Comparison of ENCODE assay signal across 8 cellular contexts in the genomic region with DNA sequence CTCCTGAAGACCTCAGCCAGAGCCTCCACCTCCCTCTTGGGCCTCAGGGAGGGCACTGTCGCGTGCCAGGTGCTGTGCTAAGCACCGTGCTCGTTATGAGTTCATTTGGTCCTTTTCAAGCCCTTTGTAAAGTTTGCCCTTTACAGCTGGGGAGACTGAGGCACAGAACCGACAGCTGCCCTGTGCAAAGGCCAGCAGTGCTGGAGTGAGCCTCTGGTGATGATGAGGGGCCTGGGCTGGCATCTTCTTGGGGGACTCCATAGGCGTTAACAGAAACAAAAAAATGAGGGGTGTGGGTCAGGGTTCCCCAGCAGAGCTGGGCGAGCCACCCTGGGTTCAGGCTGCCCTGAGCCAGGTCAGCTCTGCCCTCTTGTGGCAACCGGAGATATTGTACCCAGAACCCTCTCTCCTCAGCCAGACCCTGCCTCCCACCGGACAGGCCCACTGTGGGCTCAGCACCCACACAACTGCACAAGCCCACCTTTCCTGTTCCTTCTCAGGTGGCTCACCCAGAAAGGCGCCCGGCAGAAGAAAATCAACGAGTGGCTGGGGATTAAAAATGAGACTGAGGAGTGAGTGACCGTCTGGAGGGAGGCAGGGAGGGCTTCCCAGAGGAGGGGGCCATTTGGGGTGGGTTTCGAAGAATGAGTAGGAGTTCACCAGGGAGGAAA. TPM values are rescaled to one million over a fixed set of nuclear protein-coding genes. Genes with fewer than 3 reads are reported as not detected.
DNase-seq lines count a peak whose midpoint lies in the region; TF ChIP-seq lines count a peak whose summit lies in the region.

No MANE protein-coding gene starts in this region.

- in situ Hi-C loops in GM13976 (cut with MboI; ENCODE audit: low sequenced_read_pairs, unreplicated experiment), result no loop called here

- no peak overlapping the region for H3K4me3 Mint-ChIP-seq in glutamatergic neuron (ENCODE audit: unreplicated experiment)

- H3K4me1 Mint-ChIP-seq in glutamatergic neuron (ENCODE audit: low read depth, unreplicated experiment), result no peaks in the 10 kb centered on the region

- BruUV-seq in OCI-LY7 (replicated peaks; lab: Mats Ljungman, UMichigan), result no TSS peak

- H3K9me2 ChIP-seq in OCI-LY7 (ENCODE audit: insufficient read depth, low read length), result no peaks in the 10 kb centered on the region

- H4K20me1 ChIP-seq in OCI-LY7 (ENCODE audit: insufficient read depth, low read length), result no peaks in the 10 kb centered on the region

- H3K36me3 ChIP-seq in OCI-LY7 (ENCODE audit: insufficient read depth, low read length), result peaks cover 21% of the 10 kb centered on the region

- no peaks in the 10 kb centered on the region for H3K9me3 Mint-ChIP-seq in glutamatergic neuron (ENCODE audit: unreplicated experiment)

- H3K79me2 ChIP-seq in OCI-LY7 (ENCODE audit: insufficient read depth, low read depth, low read length), result no peaks in the 10 kb centered on the region

- H3K4me1 ChIP-seq in OCI-LY7 (ENCODE audit: insufficient read depth, low read length, poor library complexity, severe bottlenecking), result peaks cover 54% of the 10 kb centered on the region

- H3K27ac ChIP-seq in AG04450 (ENCODE audit: low read depth, low read length) (no peak overlapping the region), OCI-LY7 (ENCODE audit: low read depth, low read length, poor library complexity, severe bottlenecking) (peak overlapping the region; percentile 93)

- CTCF ChIA-PET in AG04450 (lab: Charles Lee) (interaction anchor here (0.5 to 1.7 kb wide), 6 partner anchors 24 to 95 kb away, joined by 3 to 7 read pairs (median 4); no protein-coding TSS in a partner anchor), OCI-LY7 (lab: Charles Lee; ENCODE audit: unreplicated experiment) (interaction anchor here (0.5 kb wide), 1 partner anchor 14 kb away, joined by 3 read pairs; no protein-coding TSS in a partner anchor)

- H2AFZ ChIP-seq in OCI-LY7 (ENCODE audit: low read length), result no peak overlapping the region

- no peaks in the 10 kb centered on the region for H3K27me3 ChIP-seq in AG04450 (ENCODE audit: control insufficient read depth, insufficient read depth, low read length)

- no peak overlapping the region for H3K4me2 ChIP-seq in OCI-LY7 (ENCODE audit: low read length)

- DNase-seq in AG04450 (ENCODE audit: low read depth, low spot score) (no peak), GM13976 (ENCODE audit: low spot score) (peak; percentile 92), OCI-LY7 (ENCODE audit: low spot score) (peak; percentile 78), glutamatergic neuron (peak; percentile 73), NCI-H526 treated with DMSO at 0.1 percent for 48 hours (lab: John Stamatoyannopoulos, UW) (no peak), occipital lobe (lab: John Stamatoyannopoulos, UW) (no peak)
- DNase-seq in activated T-helper 9 cell treated with anti-CD3 and anti-CD28 coated beads, Interleukin-2, amount 50 U/mL, for 16 hours (ENCODE audit: low read depth), result peak; percentile 24
- DNase-seq in stimulated activated CD4-positive, alpha-beta T cell treated with anti-CD3 and anti-CD28 coated beads, Interleukin-12 subunit alpha, Interleukin-12 subunit beta, amount 100 ng/mL, for 4 hours, result peak; percentile 55

- H3K27me3 Mint-ChIP-seq in glutamatergic neuron (ENCODE audit: unreplicated experiment), result peaks cover 3% of the 10 kb centered on the region

- H3K4me3 ChIP-seq in AG04450 (ENCODE audit: low read depth, low read length) (no peak overlapping the region), OCI-LY7 (ENCODE audit: low read depth, low read length, poor library complexity, severe bottlenecking) (no peak overlapping the region)

- intact Hi-C loops in OCI-LY7 (cut with micrococcal nuclease; ENCODE audit: unreplicated experiment), result loop anchor here (2.0 to 5.0 kb wide), 3 partner anchors 25 to 161 kb away; partner anchors contain the start of genes ARRDC2 and MPV17L2

- no peaks in the 10 kb centered on the region; the same call in 1 of the 2 replicates for H3K9me3 ChIP-seq in AG04450 (ENCODE audit: control insufficient read depth, insufficient read depth, low read length)
- H3K9me3 ChIP-seq in OCI-LY7 (ENCODE audit: low read length), result no peaks in the 10 kb centered on the region

- TF ChIP-seq CTCF in AG04450 (IDR thresholded peaks at IDR 0.05; ENCODE audit: low read depth, low read length) (peak; percentile 69), GM13976 (IDR thresholded peaks at IDR 0.05; ENCODE audit: borderline replicate concordance, control extremely low read depth, extremely low read depth, insufficient read depth, missing control alignments) (peak; percentile 76), OCI-LY7 (conservative IDR thresholded peaks at IDR 0.05; ENCODE audit: low read length) (peak; percentile 90), glutamatergic neuron (IDR thresholded peaks at IDR 0.05; ENCODE audit: partially characterized antibody, unreplicated experiment) (peak; percentile 79)

- no peaks in the 10 kb centered on the region for H3K36me3 Mint-ChIP-seq in glutamatergic neuron (ENCODE audit: unreplicated experiment)

- POLR2A ChIA-PET in AG04450 (lab: Yijun Ruan, JAX), result interaction anchor here (0.9 kb wide), 1 partner anchor 114 kb away, joined by 3 read pairs; no protein-coding TSS in a partner anchor
- POLR2A ChIA-PET in OCI-LY7 (lab: Charles Lee), result interaction anchor here (0.9 kb wide), 1 partner anchor 48 kb away, joined by 7 read pairs; no protein-coding TSS in a partner anchor

- H3K27ac Mint-ChIP-seq in glutamatergic neuron (ENCODE audit: unreplicated experiment), result no peak overlapping the region

RNA-seq across cellular contexts. Expression of gene IFI30, which starts 5.5 kb away (rescaled TPM):
- 6.9 and 8.1 TPM in 2 replicates for polyA plus RNA-seq in AG04450 (2011; rRNA removed)
- 1.3 and 1.6 TPM in 2 replicates for polyA minus RNA-seq in AG04450 (2011; rRNA and poly(A)+ RNA removed)
- total RNA-seq in OCI-LY7 (2014; rRNA removed; shearing (Covaris generic)), result 141 and 195 TPM in 2 replicates
- total RNA-seq in OCI-LY7 (2022), result 117 and 170 TPM in 2 replicates
- 0.76 TPM for total RNA-seq in glutamatergic neuron (ENCODE audit: unreplicated experiment)
- 0.62 TPM for total RNA-seq in occipital lobe

RNA-seq across cellular contexts. Expression of gene PIK3R2, which starts 15.1 kb away (rescaled TPM):
- polyA plus RNA-seq in AG04450 (2011; rRNA removed), result 19.7 and 23.3 TPM in 2 replicates
- 11.5 and 12.1 TPM in 2 replicates for polyA minus RNA-seq in AG04450 (2011; rRNA and poly(A)+ RNA removed)
- 1.6 and 3.2 TPM in 2 replicates for total RNA-seq in OCI-LY7 (2014; rRNA removed; shearing (Covaris generic))
- 20.5 and 30.0 TPM in 2 replicates for total RNA-seq in OCI-LY7 (2022)
- 36.4 TPM for total RNA-seq in glutamatergic neuron (ENCODE audit: unreplicated experiment)
- total RNA-seq in occipital lobe, result 43.5 TPM

RNA-seq across cellular contexts. Expression of gene MPV17L2, which starts 24.9 kb away (rescaled TPM):
- polyA plus RNA-seq in AG04450 (2011; rRNA removed), result 8.2 and 13.4 TPM in 2 replicates
- 7.7 and 12.0 TPM in 2 replicates for polyA minus RNA-seq in AG04450 (2011; rRNA and poly(A)+ RNA removed)
- total RNA-seq in OCI-LY7 (2014; rRNA removed; shearing (Covaris generic)), result 21.9 and 23.7 TPM in 2 replicates
- total RNA-seq in OCI-LY7 (2022), result 18.1 and 22.6 TPM in 2 replicates
- 17.9 TPM for total RNA-seq in glutamatergic neuron (ENCODE audit: unreplicated experiment)
- total RNA-seq in occipital lobe, result 7.8 TPM

RNA-seq across cellular contexts. Expression of gene RAB3A, which starts 35.7 kb away (rescaled TPM):
- 2.8 and 6.1 TPM in 2 replicates for polyA plus RNA-seq in AG04450 (2011; rRNA removed)
- polyA minus RNA-seq in AG04450 (2011; rRNA and poly(A)+ RNA removed), result 14.0 and 25.7 TPM in 2 replicates
- 2.9 and 4.9 TPM in 2 replicates for total RNA-seq in OCI-LY7 (2014; rRNA removed; shearing (Covaris generic))
- total RNA-seq in OCI-LY7 (2022) (6.9 and 8.6 TPM in 2 replicates), glutamatergic neuron (ENCODE audit: unreplicated experiment) (77.4 TPM), occipital lobe (50.4 TPM)

RNA-seq across cellular contexts. Expression of gene PDE4C, which starts 58.1 kb away (rescaled TPM):
- 0.12 and 0.46 TPM in 2 replicates for polyA plus RNA-seq in AG04450 (2011; rRNA removed)
- polyA minus RNA-seq in AG04450 (2011; rRNA and poly(A)+ RNA removed), result 0.46 and 0.52 TPM in 2 replicates
- total RNA-seq in OCI-LY7 (2014; rRNA removed; shearing (Covaris generic)), result not detected in 2 replicates
- 0.77 and 1.4 TPM in 2 replicates for total RNA-seq in OCI-LY7 (2022)
- total RNA-seq in glutamatergic neuron (ENCODE audit: unreplicated experiment), result 69.8 TPM
- total RNA-seq in occipital lobe, result 0.47 TPM

Comparison
In these comparisons a context has a peak if more than half of its experiments do, and no peak if none do; other contexts are left out.
1. DNase-seq: peak in GM13976 (single experiment), OCI-LY7 (single experiment), activated T-helper 9 cell treated with anti-CD3 and anti-CD28 coated beads, Interleukin-2, amount 50 U/mL, for 16 hours (single experiment), glutamatergic neuron (single experiment) and stimulated activated CD4-positive, alpha-beta T cell treated with anti-CD3 and anti-CD28 coated beads, Interleukin-12 subunit alpha, Interleukin-12 subunit beta, amount 100 ng/mL, for 4 hours (single experiment); none in AG04450 (single experiment), NCI-H526 treated with DMSO at 0.1 percent for 48 hours (single experiment) and occipital lobe (single experiment).
2. RNA of gene IFI30, which starts 5.5 kb away (total RNA-seq): 117 to 195 TPM in OCI-LY7; 0.76 TPM in glutamatergic neuron (single experiment) and 0.62 TPM in occipital lobe (single experiment); every median in the first group is over 10 times any median in the second.
3. Peak in every context shown above with its lines, with median percentiles within 50 percentile points of each other: CTCF ChIP-seq.